8 cellular contexts compared by ENCODE assay signal in genomic region chrX:40132751-40133150, GRCh38. TPM values are rescaled to one million over a fixed set of nuclear protein-coding genes. Genes with fewer than 3 reads are reported as not detected.
DNase-seq lines count a peak whose midpoint lies in the region; ATAC-seq and TF ChIP-seq lines count a peak whose summit lies in the region.

No MANE protein-coding gene starts in this region.

- no peak overlapping the region for H3K4me3 Mint-ChIP-seq in H9

- no peak overlapping the region for H2BK20ac ChIP-seq in H9 (ENCODE audit: low read depth, low read length, poor library complexity, severe bottlenecking)

- H3K4me2 ChIP-seq in skeletal muscle satellite cell (ENCODE audit: low read length) (peak overlapping the region; percentile 35), H9 (ENCODE audit: insufficient read depth, insufficient read length, low read length) (no peak overlapping the region)

- H2BK15ac ChIP-seq in H9 (ENCODE audit: low read depth, low read length), result no peak overlapping the region

- peaks cover 4% of the 10 kb centered on the region; the same call in 1 of the 2 replicates for H3K79me2 ChIP-seq in H9 (ENCODE audit: insufficient read depth, low read length)

- H3K4me3 ChIP-seq in heart right ventricle (no peak overlapping the region), skeletal muscle satellite cell (ENCODE audit: low read length) (no peak overlapping the region)

- H2AK5ac ChIP-seq in H9 (ENCODE audit: insufficient read length, low read length), result no peak overlapping the region

- H4K5ac ChIP-seq in H9 (ENCODE audit: insufficient read length, low read depth, low read length), result no peak overlapping the region

- H4K20me1 ChIP-seq in H9 (ENCODE audit: control insufficient read depth, insufficient read depth, insufficient read length), result no peaks in the 10 kb centered on the region

- WGBS in heart right ventricle, 2 donors, result 19 to 44% methylated on average over 7 of the region's 7 CpGs
- no CpG with 5 or more reads among the region's 7 CpGs for WGBS in H9 (ENCODE audit: extremely low coverage, insufficient read length, low lambda C conversion rate)

- no peak for TF ChIP-seq CTCF in heart right ventricle (IDR thresholded peaks at IDR 0.05)
- TF ChIP-seq CTCF in H9 (conservative IDR thresholded peaks at IDR 0.05), result no peak

- H3K9me3 Mint-ChIP-seq in H9, result peaks cover 64 to 68% of the 10 kb centered on the region in 2 experiments

- H4K91ac ChIP-seq in H9 (ENCODE audit: insufficient read length, low read depth, low read length), result no peak overlapping the region

- H3K27me3 ChIP-seq in heart right ventricle, result no peaks in the 10 kb centered on the region
- no peaks in the 10 kb centered on the region for H3K27me3 ChIP-seq in skeletal muscle satellite cell (ENCODE audit: control insufficient read depth, insufficient read depth, low read length)
- H3K27me3 ChIP-seq in H9 (ENCODE audit: insufficient read depth, low read length), result no peaks in the 10 kb centered on the region; the same call in 1 of the 2 replicates

- no peak overlapping the region for H3T11ph ChIP-seq in H9 (ENCODE audit: low read length)

- peaks cover 15% of the 10 kb centered on the region for H3K27me3 Mint-ChIP-seq in H9 (ENCODE audit: low read depth)

- H2AFZ ChIP-seq in H9 (ENCODE audit: low read length), result no peak overlapping the region

- no peak overlapping the region for H3K23ac ChIP-seq in H9 (ENCODE audit: insufficient read length, low read depth, low read length)

- peak; percentile 76 to 96 (median 92) for ATAC-seq in heart right ventricle
- ATAC-seq in GM19397 (IDR thresholded peaks at IDR 0.05; ENCODE audit: unreplicated experiment), result no peak

- H2BK5ac ChIP-seq in H9 (ENCODE audit: insufficient read length, low read length), result no peak overlapping the region

- H2BK12ac ChIP-seq in H9 (ENCODE audit: insufficient read length, low read depth, low read length), result no peak overlapping the region

- H3K27ac Mint-ChIP-seq in H9, result no peak overlapping the region

- H3K9ac ChIP-seq in skeletal muscle satellite cell (ENCODE audit: low read depth, low read length) (peak overlapping the region; percentile 20), H9 (ENCODE audit: extremely low read depth, insufficient read length, low read length) (no peak overlapping the region)

- no peaks in the 10 kb centered on the region for H3K9me3 ChIP-seq in heart right ventricle
- no peaks in the 10 kb centered on the region for H3K9me3 ChIP-seq in skeletal muscle satellite cell (replicated peaks; ENCODE audit: low read length)
- no peaks in the 10 kb centered on the region for H3K9me3 ChIP-seq in H9 (ENCODE audit: control insufficient read depth, low read depth, low read length)

- no peak overlapping the region for H2BK120ac ChIP-seq in H9 (ENCODE audit: low read depth, low read length, poor library complexity, severe bottlenecking)

- H3K4ac ChIP-seq in H9 (ENCODE audit: low read depth, low read length), result no peak overlapping the region

- intact Hi-C loops in heart right ventricle (cut with DNase I), result no loop called here

- DNase-seq in EL (peak; percentile 80), amniotic stem cell (lab: John Stamatoyannopoulos, UW) (peak; percentile 5), heart right ventricle (peak; percentile 42 to 76), H9 (no peak), NCI-H2171 (lab: John Stamatoyannopoulos, UW) (no peak), NCI-H1436 treated with DMSO at 0.1 percent for 48 hours (lab: John Stamatoyannopoulos, UW) (no peak)

- H3K4me1 ChIP-seq in heart right ventricle, result peaks cover 0 to 21% (median 0%) of the 10 kb centered on the region in 9 donors
- peaks cover 20% of the 10 kb centered on the region for H3K4me1 ChIP-seq in skeletal muscle satellite cell (ENCODE audit: control insufficient read depth, insufficient read depth, low read length)
- H3K4me1 ChIP-seq in H9 (ENCODE audit: insufficient read depth, low read length), result no peaks in the 10 kb centered on the region

- H3K27ac ChIP-seq in heart right ventricle, result peak overlapping the region in 9 of 10 donors; percentile 48 to 81 (median 66)
- H3K27ac ChIP-seq in H9 (ENCODE audit: insufficient read length, low read depth, low read length), result no peak overlapping the region

- peaks cover 2 to 4% of the 10 kb centered on the region in 2 experiments; a peak in 2 of 4 replicates for H3K4me1 Mint-ChIP-seq in H9

- H3K79me1 ChIP-seq in H9 (ENCODE audit: insufficient read depth, low read depth, low read length, poor library complexity, severe bottlenecking), result no peaks in the 10 kb centered on the region

- H3K14ac ChIP-seq in H9 (ENCODE audit: insufficient read depth, low read length), result no peak overlapping the region

- no peaks in the 10 kb centered on the region for H3K36me3 ChIP-seq in heart right ventricle
- no peaks in the 10 kb centered on the region for H3K36me3 ChIP-seq in skeletal muscle satellite cell (ENCODE audit: insufficient read depth, low read length)

- H3K56ac ChIP-seq in H9 (ENCODE audit: insufficient read length, low read depth, low read length), result no peak overlapping the region

- H3K18ac ChIP-seq in H9 (ENCODE audit: insufficient read length, low read depth, low read length), result no peak overlapping the region

- no peaks in the 10 kb centered on the region for H3K23me2 ChIP-seq in H9 (ENCODE audit: insufficient read length, low read depth, low read length, poor library complexity, severe bottlenecking)

- no peak overlapping the region for H4K8ac ChIP-seq in H9 (replicated peaks; ENCODE audit: insufficient read length, low read depth, low read length)

- H3K36me3 Mint-ChIP-seq in H9 (ENCODE audit: insufficient read depth in 1 of 3, low read depth in 3 of 3), result peaks cover 0 to 11% (median 7%) of the 10 kb centered on the region in 3 experiments; a peak in 3 of 7 replicates

RNA-seq across cellular contexts. Expression of gene BCOR, which starts 35.0 kb away (rescaled TPM):
- total RNA-seq in heart right ventricle (10 to 100 TPM; 12.4 to 27.2 (median 19.9) TPM), H9 (2021) (126 and 134 TPM in 2 replicates)
- 10 to 100 TPM in 1 of 2 donors, 1 to 10 TPM in 1; 9.1 to 10.5 TPM for polyA plus RNA-seq in heart right ventricle
- total RNA-seq in skeletal muscle satellite cell (2012; rRNA removed), result 5.6 and 7.0 TPM in 2 replicates

Comparison
In these comparisons a context has a peak if more than half of its experiments do, and no peak if none do; other contexts are left out.
1. DNase-seq: peak in EL (single experiment), amniotic stem cell (single experiment) and heart right ventricle (2 of 2); none in H9 (single experiment), NCI-H2171 (single experiment) and NCI-H1436 treated with DMSO at 0.1 percent for 48 hours (single experiment).